Comparison of ENCODE assay signal across 19 cellular contexts in genomic region chr6:24506814-24507520, GRCh38. TPM values are rescaled to one million over a fixed set of nuclear protein-coding genes. Genes with fewer than 3 reads are reported as not detected.
A peak's percentile ranks its signal among the peaks of the same experiment; 100 is the strongest.
DNase-seq lines count a peak whose midpoint lies in the region; ATAC-seq and TF ChIP-seq lines count a peak whose summit lies in the region.
"Had no signal": no experiment of that assay in that cellular context is flagged by ENCODE, and none has a peak within 500 bp of the region (broad histone marks: within the 10 kb centered on the region; RNA-seq: fewer than 3 reads in every experiment).

No MANE protein-coding gene starts in this region.

- no peak for DNase-seq in activated naive CD4-positive, alpha-beta T cell treated with anti-CD3 and anti-CD28 coated beads, Interleukin-2, amount 10 ng/mL, durations not matched to agents 7 days and 5 days
- no peak for DNase-seq in Caco-2
- DNase-seq in myocyte (ENCODE audit: low read depth), result peak; percentile 18
- DNase-seq in gastrocnemius medialis, result no peak
- DNase-seq in DMS153 (lab: John Stamatoyannopoulos, UW), result no peak
- DNase-seq in RKO (ENCODE audit: low spot score), result no peak
- DNase-seq: AML-193; CD4-positive, alpha-beta T cell; CD8-positive, alpha-beta T cell; DMS 273 treated with DMSO at 0.1 percent for 48 hours; DMS79 treated with DMSO at 0.1 percent for 48 hours; GF-D8 had no signal

- intact Hi-C loops in Caco-2 (cut with micrococcal nuclease; ENCODE audit: unreplicated experiment), result loop anchor here (10.0 kb wide), 1 partner anchor 182 kb away; no protein-coding TSS in a partner anchor
- intact Hi-C loops in gastrocnemius medialis (cut with DNase I; ENCODE audit: low total_unique reads), result no loop called here

- H3K27ac ChIP-seq in gastrocnemius medialis, result peak overlapping the region in 2 of 4 donors; percentile 61 to 71
- H3K27ac ChIP-seq: 22Rv1; A549; BLaER1 treated with 17β-estradiol and CSF1 and Interleukin-3, amounts not matched to agents 10 nM and 100 nM; C4-2B had no signal

- no peak overlapping the region for H3K4me3 Mint-ChIP-seq in activated naive CD4-positive, alpha-beta T cell treated with anti-CD3 and anti-CD28 coated beads, Interleukin-2, amount 50 U/mL, for 24 hours
- no peak overlapping the region for H3K4me3 Mint-ChIP-seq in activated naive CD4-positive, alpha-beta T cell treated with anti-CD3 and anti-CD28 coated beads, Interleukin-2, amount 10 ng/mL, durations not matched to agents 7 days and 5 days
- no peak overlapping the region for H3K4me3 Mint-ChIP-seq in Caco-2 (ENCODE audit: unreplicated experiment)
- H3K4me3 Mint-ChIP-seq: B cell; CD4-positive, alpha-beta T cell; CD8-positive, alpha-beta T cell had no signal

- H3K4me3 ChIP-seq in Caco-2 (ENCODE audit: low read depth, low read length) (no peak overlapping the region), gastrocnemius medialis (no peak overlapping the region)
- H3K4me3 ChIP-seq: A549; BLaER1 treated with 17β-estradiol and CSF1 and Interleukin-3, amounts not matched to agents 10 nM and 100 nM had no signal

- peaks cover 48% of the 10 kb centered on the region for H3K36me3 Mint-ChIP-seq in activated naive CD4-positive, alpha-beta T cell treated with anti-CD3 and anti-CD28 coated beads, Interleukin-2, amount 50 U/mL, for 24 hours
- peaks cover 5% of the 10 kb centered on the region for H3K36me3 Mint-ChIP-seq in activated naive CD4-positive, alpha-beta T cell treated with anti-CD3 and anti-CD28 coated beads, Interleukin-2, amount 10 ng/mL, durations not matched to agents 7 days and 5 days
- H3K36me3 Mint-ChIP-seq in Caco-2 (ENCODE audit: insufficient read depth, unreplicated experiment), result peaks cover 45% of the 10 kb centered on the region

- TF ChIP-seq POLR2A in gastrocnemius medialis (IDR thresholded peaks at IDR 0.05), result no peak

- 0 out of 2 replicates have a peak, but pooled peaks cover 2% of the 10 kb centered on the region for H3K36me3 ChIP-seq in Caco-2 (ENCODE audit: control insufficient read depth, insufficient read depth, low read length)
- peaks cover 0 to 14% of the 10 kb centered on the region in 2 donors for H3K36me3 ChIP-seq in gastrocnemius medialis

- CTCF ChIA-PET in activated naive CD4-positive, alpha-beta T cell treated with anti-CD3 and anti-CD28 coated beads, Interleukin-2, amount 10 ng/mL, durations not matched to agents 7 days and 5 days (lab: Charles Lee), result interaction anchor here (0.9 kb wide), 1 partner anchor 11 kb away, joined by 3 read pairs; no protein-coding TSS in a partner anchor
- CTCF ChIA-PET in Caco-2 (lab: Charles Lee), result no interaction called here

- POLR2A ChIA-PET in Caco-2 (lab: Charles Lee), result no interaction called here

- H3K27ac Mint-ChIP-seq in activated naive CD4-positive, alpha-beta T cell treated with anti-CD3 and anti-CD28 coated beads, Interleukin-2, amount 50 U/mL, for 24 hours, result peak overlapping the region; percentile 15
- H3K27ac Mint-ChIP-seq in activated naive CD4-positive, alpha-beta T cell treated with anti-CD3 and anti-CD28 coated beads, Interleukin-2, amount 10 ng/mL, durations not matched to agents 7 days and 5 days, result no peak overlapping the region
- peak overlapping the region; percentile 61 for H3K27ac Mint-ChIP-seq in Caco-2 (ENCODE audit: unreplicated experiment)
- H3K27ac Mint-ChIP-seq: B cell; CD4-positive, alpha-beta T cell; CD8-positive, alpha-beta T cell had no signal

- H3K4me1 ChIP-seq in Caco-2, result peaks cover 27% of the 10 kb centered on the region
- peaks cover 0 to 15% of the 10 kb centered on the region in 2 donors for H3K4me1 ChIP-seq in gastrocnemius medialis

- H3K4me1 Mint-ChIP-seq in activated naive CD4-positive, alpha-beta T cell treated with anti-CD3 and anti-CD28 coated beads, Interleukin-2, amount 50 U/mL, for 24 hours, result peaks cover 17% of the 10 kb centered on the region
- H3K4me1 Mint-ChIP-seq in activated naive CD4-positive, alpha-beta T cell treated with anti-CD3 and anti-CD28 coated beads, Interleukin-2, amount 10 ng/mL, durations not matched to agents 7 days and 5 days, result no peaks in the 10 kb centered on the region
- peaks cover 57% of the 10 kb centered on the region for H3K4me1 Mint-ChIP-seq in Caco-2 (ENCODE audit: low read depth, unreplicated experiment)

- TF ChIP-seq CTCF in Caco-2 (IDR thresholded peaks at IDR 0.05; ENCODE audit: insufficient read depth in 1 of 2, low read depth in 1 of 2, low read length in 1 of 2, severe bottlenecking in 1 of 2, unreplicated experiment in 1 of 2) (no peak), gastrocnemius medialis (IDR thresholded peaks at IDR 0.05 in 4 of 5, conservative IDR thresholded peaks at IDR 0.05 in 1 of 5) (no peak)

- in situ Hi-C loops in gastrocnemius medialis (cut with MboI; ENCODE audit: low sequenced_read_pairs in 4 of 4), result no loop called here

- H3K27me3 ChIP-seq in Caco-2 (replicated peaks; ENCODE audit: control insufficient read depth, insufficient read depth, low read length) (no peaks in the 10 kb centered on the region), gastrocnemius medialis (no peaks in the 10 kb centered on the region)
- H3K27me3 ChIP-seq: BLaER1 treated with 17β-estradiol and CSF1 and Interleukin-3, amounts not matched to agents 10 nM and 100 nM had no signal

- peak; percentile 84 to 89 for ATAC-seq in gastrocnemius medialis
- ATAC-seq in GM21447 (IDR thresholded peaks at IDR 0.05; ENCODE audit: unreplicated experiment), result no peak
- ATAC-seq: A549; CD8-positive, alpha-beta T cell had no signal

- no peaks in the 10 kb centered on the region for H3K9me3 Mint-ChIP-seq in activated naive CD4-positive, alpha-beta T cell treated with anti-CD3 and anti-CD28 coated beads, Interleukin-2, amount 50 U/mL, for 24 hours
- peaks cover 3% of the 10 kb centered on the region for H3K9me3 Mint-ChIP-seq in activated naive CD4-positive, alpha-beta T cell treated with anti-CD3 and anti-CD28 coated beads, Interleukin-2, amount 10 ng/mL, durations not matched to agents 7 days and 5 days
- peaks cover 23% of the 10 kb centered on the region for H3K9me3 Mint-ChIP-seq in Caco-2 (ENCODE audit: unreplicated experiment)

- H3K9me3 ChIP-seq in Caco-2 (no peaks in the 10 kb centered on the region; the same call in 1 of the 2 replicates), gastrocnemius medialis (no peaks in the 10 kb centered on the region)
- H3K9me3 ChIP-seq: A549 had no signal

- BruUV-seq in Caco-2 (replicated peaks; lab: Mats Ljungman, UMichigan), result TSS peak; percentile 2

- H3K27me3 Mint-ChIP-seq in activated naive CD4-positive, alpha-beta T cell treated with anti-CD3 and anti-CD28 coated beads, Interleukin-2, amount 50 U/mL, for 24 hours, result no peaks in the 10 kb centered on the region
- H3K27me3 Mint-ChIP-seq in activated naive CD4-positive, alpha-beta T cell treated with anti-CD3 and anti-CD28 coated beads, Interleukin-2, amount 10 ng/mL, durations not matched to agents 7 days and 5 days, result no peaks in the 10 kb centered on the region
- H3K27me3 Mint-ChIP-seq in Caco-2 (ENCODE audit: insufficient read depth, unreplicated experiment), result no peaks in the 10 kb centered on the region
- H3K27me3 Mint-ChIP-seq: B cell; CD4-positive, alpha-beta T cell had no signal

RNA-seq across cellular contexts. Expression of gene ALDH5A1, which starts 12.2 kb away (rescaled TPM):
- total RNA-seq in Caco-2 (2022), result 42.4 and 45.3 TPM in 2 replicates
- total RNA-seq in myocyte, result 1.2 and 1.4 TPM in 2 replicates
- polyA plus RNA-seq in myocyte (2012), result 1.9 TPM
- total RNA-seq in gastrocnemius medialis, result 10 to 100 TPM in 1 of 4 donors, 1 to 10 TPM in 3; 6.4 to 15.4 (median 6.8) TPM

RNA-seq across cellular contexts. Expression of gene GPLD1, which starts 17.6 kb away (rescaled TPM):
- 9.0 and 10.1 TPM in 2 replicates for total RNA-seq in Caco-2 (2022)
- total RNA-seq in myocyte, result 0.19 and 0.26 TPM in 2 replicates
- polyA plus RNA-seq in myocyte (2012), result 0.33 TPM
- 1 to 10 TPM in 1 of 4 donors, under 1 TPM in 3; 0.07 to 1.2 (median 0.28) TPM for total RNA-seq in gastrocnemius medialis
